Comparison of ENCODE assay signal across 8 cellular contexts in the genomic region with DNA sequence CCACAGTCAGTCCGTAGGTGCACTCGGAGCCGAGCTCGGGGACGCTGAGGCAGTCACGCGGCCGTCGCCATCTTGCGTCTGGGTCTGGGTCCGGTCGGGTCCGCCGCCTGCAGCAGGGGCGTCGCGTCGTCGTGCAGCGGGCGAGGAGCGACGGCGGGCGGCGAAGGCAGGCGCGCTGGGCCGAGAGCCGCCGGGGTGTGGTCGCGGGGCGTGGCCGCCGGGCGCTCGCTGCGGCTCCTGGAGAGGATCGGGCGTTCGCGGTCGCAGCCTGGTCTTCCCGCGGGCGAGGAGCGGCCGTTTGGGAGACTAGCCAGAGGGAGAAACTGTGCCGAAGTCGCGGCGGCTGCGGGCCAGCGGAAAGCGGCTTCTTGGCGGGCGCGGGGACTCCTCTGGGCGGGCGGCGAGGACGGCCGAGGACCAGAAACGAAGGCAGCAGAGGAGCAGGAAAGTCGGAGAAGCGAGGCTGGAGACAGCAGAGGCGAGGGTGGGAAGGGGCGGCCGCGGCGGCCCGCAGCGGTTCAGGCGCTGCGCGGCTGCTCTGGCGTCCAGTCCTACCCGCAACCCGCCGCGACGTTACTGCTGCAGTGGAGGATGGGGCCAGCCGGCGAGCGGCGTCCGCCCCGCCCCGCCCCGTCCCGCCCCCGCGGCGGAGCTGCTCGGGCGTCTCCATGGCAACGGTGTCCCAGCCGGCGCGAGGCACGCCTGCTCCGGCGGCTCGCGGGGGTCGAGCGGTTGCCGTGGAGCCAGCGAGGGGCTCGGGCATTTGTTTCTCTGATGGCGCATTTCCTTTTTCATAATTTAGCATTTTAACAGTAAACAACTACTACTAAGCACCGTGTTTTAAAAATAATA. TPM values are rescaled to one million over a fixed set of nuclear protein-coding genes. Genes with fewer than 3 reads are reported as not detected.
DNase-seq lines count a peak whose midpoint lies in the region; FAIRE-seq and TF ChIP-seq lines count a peak whose summit lies in the region.

A gene with protein sequence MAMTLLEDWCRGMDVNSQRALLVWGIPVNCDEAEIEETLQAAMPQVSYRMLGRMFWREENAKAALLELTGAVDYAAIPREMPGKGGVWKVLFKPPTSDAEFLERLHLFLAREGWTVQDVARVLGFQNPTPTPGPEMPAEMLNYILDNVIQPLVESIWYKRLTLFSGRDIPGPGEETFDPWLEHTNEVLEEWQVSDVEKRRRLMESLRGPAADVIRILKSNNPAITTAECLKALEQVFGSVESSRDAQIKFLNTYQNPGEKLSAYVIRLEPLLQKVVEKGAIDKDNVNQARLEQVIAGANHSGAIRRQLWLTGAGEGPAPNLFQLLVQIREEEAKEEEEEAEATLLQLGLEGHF (minus strand): TSS at position 581 of the 852 bp plus-strand sequence. CDS start 745 bp downstream, outside the sequence.

- TF ChIP-seq CTCF in fibroblast of the aortic adventitia (IDR thresholded peaks at IDR 0.05; ENCODE audit: insufficient read depth, low read length) (no peak), nephron progenitor cell (IDR thresholded peaks at IDR 0.05) (no peak)

- peak within 1 kb of the TSS; percentile 89 for H3K4me3 ChIP-seq in fibroblast of the aortic adventitia (ENCODE audit: low read depth, low read length)

- no peak for FAIRE-seq in H54 (lab: Jason Lieb, UNC)

- H3K4me3 Mint-ChIP-seq in nephron progenitor cell = peak within 1 kb of the TSS; percentile 97
- H3K4me3 Mint-ChIP-seq in stimulated activated naive CD8-positive, alpha-beta T cell treated with anti-CD3 and anti-CD28 coated beads, Interleukin-15, Interleukin-2, amounts not matched to agents 100 ng/mL and 50 ng/mL, for 24 hours = peak within 1 kb of the TSS; percentile 94

- H3K27ac Mint-ChIP-seq in nephron progenitor cell = peak within 1 kb of the TSS; percentile 98
- H3K27ac Mint-ChIP-seq in stimulated activated naive CD8-positive, alpha-beta T cell treated with anti-CD3 and anti-CD28 coated beads, Interleukin-15, Interleukin-2, amounts not matched to agents 100 ng/mL and 50 ng/mL, for 24 hours = peak within 1 kb of the TSS; percentile 96

- no peaks in the 10 kb centered on the region for H3K9me3 Mint-ChIP-seq in nephron progenitor cell
- H3K9me3 Mint-ChIP-seq in stimulated activated naive CD8-positive, alpha-beta T cell treated with anti-CD3 and anti-CD28 coated beads, Interleukin-15, Interleukin-2, amounts not matched to agents 100 ng/mL and 50 ng/mL, for 24 hours = no peaks in the 10 kb centered on the region

- H3K4me1 Mint-ChIP-seq in nephron progenitor cell = peaks cover 63% of the 10 kb centered on the region
- peaks cover 25% of the 10 kb centered on the region for H3K4me1 Mint-ChIP-seq in stimulated activated naive CD8-positive, alpha-beta T cell treated with anti-CD3 and anti-CD28 coated beads, Interleukin-15, Interleukin-2, amounts not matched to agents 100 ng/mL and 50 ng/mL, for 24 hours (ENCODE audit: low read depth)

- TF ChIP-seq POLR2A in H54 (IDR thresholded peaks at IDR 0.05; ENCODE audit: low read depth, low read length) = peak; percentile 98

- DNase-seq in Daoy (ENCODE audit: low read depth) (peak; percentile 94), H54 (ENCODE audit: insufficient read length, low spot score) (peak; percentile 99), M059J (ENCODE audit: low read depth) (peak; percentile 81), SHP77 (lab: John Stamatoyannopoulos, UW) (peak; percentile 61 to 85), fibroblast of the aortic adventitia (ENCODE audit: low read depth) (peak; percentile 64), nephron progenitor cell (peak; percentile 94)
- peak; percentile 95 for DNase-seq in activated effector memory CD4-positive, alpha-beta T cell treated with anti-CD3 and anti-CD28 coated beads, Interleukin-2, amount 50 U/mL, for 16 hours

- peaks cover 13% of the 10 kb centered on the region for H3K27me3 Mint-ChIP-seq in nephron progenitor cell (ENCODE audit: low read depth, poor library complexity)
- H3K27me3 Mint-ChIP-seq in stimulated activated naive CD8-positive, alpha-beta T cell treated with anti-CD3 and anti-CD28 coated beads, Interleukin-15, Interleukin-2, amounts not matched to agents 100 ng/mL and 50 ng/mL, for 24 hours = no peaks in the 10 kb centered on the region

- H3K36me3 Mint-ChIP-seq in nephron progenitor cell (ENCODE audit: low read depth) = peaks cover 19% of the 10 kb centered on the region
- H3K36me3 Mint-ChIP-seq in stimulated activated naive CD8-positive, alpha-beta T cell treated with anti-CD3 and anti-CD28 coated beads, Interleukin-15, Interleukin-2, amounts not matched to agents 100 ng/mL and 50 ng/mL, for 24 hours (ENCODE audit: low read depth) = peaks cover 37% of the 10 kb centered on the region

RNA-seq across cellular contexts. Expression of the gene that starts here (rescaled TPM):
- total RNA-seq in Daoy (2014; rRNA removed; shearing (Covaris generic)) = 20.2 and 22.4 TPM in 2 replicates
- total RNA-seq in M059J (2014; rRNA removed; shearing (Covaris generic)) = 8.6 and 16.8 TPM in 2 replicates
- 27.9 and 44.2 TPM in 2 replicates for total RNA-seq in fibroblast of the aortic adventitia (ENCODE audit: low replicate concordance)

Comparison
In these comparisons a context has a peak if more than half of its experiments do, and no peak if none do; other contexts are left out.
1. Peak in every context shown above with its lines: DNase-seq and H3K4me3 ChIP-seq.